21 cellular contexts compared by ENCODE assay signal in genomic region chr2:35783723-35784122, GRCh38.
DNase-seq lines count a peak whose midpoint lies in the region; ATAC-seq and TF ChIP-seq lines count a peak whose summit lies in the region.
"Had no signal": no experiment of that assay in that cellular context is flagged by ENCODE, and none has a peak within 500 bp of the region (broad histone marks: within the 10 kb centered on the region; RNA-seq: fewer than 3 reads in every experiment).

No MANE protein-coding gene starts in this region.

- H4K20me1 ChIP-seq in MM.1S (ENCODE audit: insufficient read depth, low read length) = no peaks in the 10 kb centered on the region

- no peak overlapping the region for H2AFZ ChIP-seq in MM.1S (ENCODE audit: low read length)

- TF ChIP-seq CTCF in WERI-Rb-1 (IDR thresholded peaks at IDR 0.05; ENCODE audit: low read depth, low read length) (peak; percentile 10; the same call in 1 of the 2 replicates), MM.1S (IDR thresholded peaks at IDR 0.05; ENCODE audit: low read length) (no peak)

- H3K4me3 ChIP-seq in WERI-Rb-1 (ENCODE audit: low read depth, low read length) = no peak overlapping the region
- H3K4me3 ChIP-seq in MM.1S (ENCODE audit: low read length) = no peak overlapping the region
- H3K4me3 ChIP-seq: adrenal gland, skin epidermis, testis had no signal

- H3K4me1 ChIP-seq in MM.1S (ENCODE audit: low read length) = no peaks in the 10 kb centered on the region
- H3K4me1 ChIP-seq: adrenal gland, testis had no signal

- H3K27ac ChIP-seq in WERI-Rb-1 (no peak overlapping the region), MM.1S (ENCODE audit: low read length) (no peak overlapping the region)
- H3K27ac ChIP-seq: adrenal gland, KMS-11, skin epidermis, testis had no signal

- peak; percentile 91 for DNase-seq in DMS53 (lab: John Stamatoyannopoulos, UW)
- peak; percentile 40 for DNase-seq in HS-5 (ENCODE audit: low read depth)
- no peak for DNase-seq in WERI-Rb-1
- DNase-seq in kidney tubule cell (ENCODE audit: low spot score) = peak; percentile 44
- no peak for DNase-seq in MM.1S
- DNase-seq in NCI-H1930 (lab: John Stamatoyannopoulos, UW) = no peak
- DNase-seq: activated CD8-positive, alpha-beta T cell treated with anti-CD3 and anti-CD28 coated beads for 36 hours; adrenal gland; cerebellar nuclear complex; DMS153; foreskin fibroblast; left ventricle myocardium superior; NCI-H1694; NCI-H524; stimulated activated CD4-positive, alpha-beta T cell treated with anti-CD3 and anti-CD28 coated beads, Interleukin-4, amount 100 ng/mL, for 24 hours; testis had no signal

- H3K9me2 ChIP-seq in MM.1S (replicated peaks; ENCODE audit: insufficient read depth, low read length) = no peaks in the 10 kb centered on the region

- no peak overlapping the region for H3K4me2 ChIP-seq in MM.1S (ENCODE audit: low read depth, low read length)
- H3K4me2 ChIP-seq: KMS-11 had no signal

- no peaks in the 10 kb centered on the region for H3K79me2 ChIP-seq in MM.1S (ENCODE audit: low read length)

- no peaks in the 10 kb centered on the region for H3F3A ChIP-seq in MM.1S (ENCODE audit: insufficient read depth, low read length)

- H3K36me3 ChIP-seq in WERI-Rb-1 (no peaks in the 10 kb centered on the region), MM.1S (replicated peaks; ENCODE audit: insufficient read depth, low read length) (no peaks in the 10 kb centered on the region)
- H3K36me3 ChIP-seq: adrenal gland had no signal

- H3K27me3 ChIP-seq in WERI-Rb-1 (ENCODE audit: insufficient read depth, low read depth, severe bottlenecking) (no peaks in the 10 kb centered on the region), MM.1S (replicated peaks; ENCODE audit: insufficient read depth, low read length) (no peaks in the 10 kb centered on the region)
- H3K27me3 ChIP-seq: adrenal gland, testis had no signal

- H3K9me3 ChIP-seq in WERI-Rb-1 (ENCODE audit: severe bottlenecking) (no peaks in the 10 kb centered on the region), MM.1S (replicated peaks; ENCODE audit: insufficient read depth, low read length) (no peaks in the 10 kb centered on the region)
- H3K9me3 ChIP-seq: adrenal gland, testis had no signal

- no peak overlapping the region for H3K9ac ChIP-seq in MM.1S (ENCODE audit: low read length)
- H3K9ac ChIP-seq: KMS-11 had no signal

- ATAC-seq in GM18861 (IDR thresholded peaks at IDR 0.05; ENCODE audit: unreplicated experiment) (no peak), HG03108 (IDR thresholded peaks at IDR 0.05; ENCODE audit: unreplicated experiment) (no peak)
- ATAC-seq: activated CD8-positive, alpha-beta T cell treated with anti-CD3 and anti-CD28 coated beads for 36 hours; activated T-helper 17 cell treated with anti-CD3 and anti-CD28 coated beads, Interleukin-2, amount 50 U/mL, for 72 hours; left ventricle myocardium superior had no signal

Comparison
In these comparisons a context has a peak if more than half of its experiments do, and no peak if none do; other contexts are left out.
1. DNase-seq: peak in DMS53 (single experiment), HS-5 (single experiment) and kidney tubule cell (single experiment); none in WERI-Rb-1 (single experiment), MM.1S (single experiment) and NCI-H1930 (0 of 2).